In genomic region chr17:1590747-1591473, GRCh38 we compare ENCODE assay signal across 8 cellular contexts. TPM values are rescaled to one million over a fixed set of nuclear protein-coding genes. Genes with fewer than 3 reads are reported as not detected.
DNase-seq lines count a peak whose midpoint lies in the region; TF ChIP-seq lines count a peak whose summit lies in the region.
"Had no signal": no experiment of that assay in that cellular context is flagged by ENCODE, and none has a peak within 500 bp of the region (broad histone marks: within the 10 kb centered on the region; RNA-seq: fewer than 3 reads in every experiment).

No MANE protein-coding gene starts in this region.

- H3K4me1 ChIP-seq in HUES64 (ENCODE audit: insufficient read depth, low read length) (peaks cover 12% of the 10 kb centered on the region; the same call in 1 of the 2 replicates), esophagus muscularis mucosa (peaks cover 16 to 21% (median 19%) of the 10 kb centered on the region in 4 donors), spleen (peaks cover 23 to 95% (median 58%) of the 10 kb centered on the region in 6 donors)

- H3K4me3 ChIP-seq in HUES64 (ENCODE audit: low read length), result no peak overlapping the region
- no peak overlapping the region for H3K4me3 ChIP-seq in esophagus muscularis mucosa
- no peak overlapping the region for H3K4me3 ChIP-seq in spleen

- TF ChIP-seq EP300 in esophagus muscularis mucosa (IDR thresholded peaks at IDR 0.05), result no peak

- intact Hi-C loops in esophagus muscularis mucosa (cut with DNase I) (no loop called here), spleen (cut with DNase I; ENCODE audit: low total_unique reads) (no loop called here)

- DNase-seq in esophagus muscularis mucosa (ENCODE audit: extremely low spot score) (no peak), spleen (no peak), NCI-H526 treated with DMSO at 0.1 percent for 48 hours (lab: John Stamatoyannopoulos, UW) (no peak), OCI-M2 (lab: John Stamatoyannopoulos, UW; ENCODE audit: unreplicated experiment) (no peak)
- DNase-seq in stimulated activated naive CD4-positive, alpha-beta T cell (lab: John Stamatoyannopoulos, UW), result no peak
- DNase-seq: activated T-cell treated with anti-CD3 and anti-CD28 coated beads, Interleukin-2, amount 50 U/mL, for 24 hours; NCI-H1436 had no signal

- WGBS in HUES64, result 91% methylated on average over 38 of the region's 38 CpGs
- WGBS in esophagus muscularis mucosa, result 94% methylated on average over 20 of the region's 38 CpGs
- 85 to 90% (median 86%) methylated on average over 15 to 38 of the region's 38 CpGs for WGBS in spleen, 5 donors

- no peak for TF ChIP-seq POLR2A in esophagus muscularis mucosa (IDR thresholded peaks at IDR 0.05; ENCODE audit: low read depth)
- TF ChIP-seq POLR2A in spleen (IDR thresholded peaks at IDR 0.05), result no peak

- TF ChIP-seq CTCF in esophagus muscularis mucosa (IDR thresholded peaks at IDR 0.05) (no peak), spleen (IDR thresholded peaks at IDR 0.05 in 8 of 11, conservative IDR thresholded peaks at IDR 0.05 in 3 of 11) (no peak)

- H3K9ac ChIP-seq in HUES64 (ENCODE audit: low read depth, low read length), result peak overlapping the region; percentile 3; the same call in 1 of the 2 replicates

- H3K27me3 ChIP-seq in HUES64 (ENCODE audit: insufficient read depth, low read length) (no peaks in the 10 kb centered on the region), esophagus muscularis mucosa (no peaks in the 10 kb centered on the region), spleen (replicated peaks in 1 of 7) (no peaks in the 10 kb centered on the region)

- no peaks in the 10 kb centered on the region for H3K9me3 ChIP-seq in HUES64 (ENCODE audit: insufficient read depth, low read depth, low read length)
- H3K9me3 ChIP-seq in esophagus muscularis mucosa, result no peaks in the 10 kb centered on the region
- no peaks in the 10 kb centered on the region for H3K9me3 ChIP-seq in spleen

- H3K36me3 ChIP-seq in HUES64 (ENCODE audit: insufficient read depth, low read length) (no peaks in the 10 kb centered on the region), esophagus muscularis mucosa (peaks cover 0 to 36% (median 4%) of the 10 kb centered on the region in 4 donors), spleen (peaks cover 0 to 74% (median 25%) of the 10 kb centered on the region in 6 donors)

- H3K27ac ChIP-seq in HUES64 (ENCODE audit: low read depth, low read length), result 0 out of 2 replicates have a peak overlapping the region, but pooled peaks have one; percentile 28
- peak overlapping the region in 3 of 4 donors; percentile 66 to 71 (median 68) for H3K27ac ChIP-seq in esophagus muscularis mucosa (replicated peaks in 1 of 4)
- H3K27ac ChIP-seq in spleen, result peak overlapping the region in 6 of 8 donors; percentile 32 to 91 (median 78)

RNA-seq across cellular contexts. Expression of gene PITPNA, which starts 28.3 kb away (rescaled TPM):
- polyA plus RNA-seq in HUES64 (2013, experiment 1 of 2), result 32.8 TPM
- 42.2 TPM for polyA plus RNA-seq in HUES64 (2013, experiment 2 of 2)
- total RNA-seq in esophagus muscularis mucosa (10 to 100 TPM; 36.5 to 54.9 (median 47.8) TPM), spleen (10 to 100 TPM; 47.3 to 88.0 (median 68.9) TPM)
- polyA plus RNA-seq in spleen, result 10 to 100 TPM; 17.0 to 29.6 (median 17.1) TPM

RNA-seq across cellular contexts. Expression of gene SLC43A2, which starts 37.7 kb away (rescaled TPM):
- polyA plus RNA-seq in HUES64 (2013, experiment 1 of 2), result 11.9 TPM
- 10.9 TPM for polyA plus RNA-seq in HUES64 (2013, experiment 2 of 2)
- total RNA-seq in esophagus muscularis mucosa (10 to 100 TPM in 3 of 4 donors, 1 to 10 TPM in 1; 7.1 to 20.0 (median 13.7) TPM), spleen (10 to 100 TPM; 51.1 to 84.6 (median 67.3) TPM)
- polyA plus RNA-seq in spleen, result 10 to 100 TPM; 12.6 to 26.8 (median 14.9) TPM

RNA-seq across cellular contexts. Expression of gene SCARF1, which starts 54.6 kb away (rescaled TPM):
- 0.90 TPM for polyA plus RNA-seq in HUES64 (2013, experiment 1 of 2)
- polyA plus RNA-seq in HUES64 (2013, experiment 2 of 2), result 1.2 TPM
- total RNA-seq in esophagus muscularis mucosa, result 10 to 100 TPM in 3 of 4 donors, 1 to 10 TPM in 1; 6.2 to 19.8 (median 12.8) TPM
- total RNA-seq in spleen, result 100 to 1,000 TPM in 2 of 7 donors, 10 to 100 TPM in 5; 55.5 to 112 (median 66.5) TPM
- polyA plus RNA-seq in spleen, result 10 to 100 TPM in 2 of 3 donors, 1 to 10 TPM in 1; 5.1 to 31.2 (median 13.6) TPM

RNA-seq across cellular contexts. Expression of gene RILP, which starts 58.8 kb away (rescaled TPM):
- 2.8 TPM for polyA plus RNA-seq in HUES64 (2013, experiment 1 of 2)
- 5.1 TPM for polyA plus RNA-seq in HUES64 (2013, experiment 2 of 2)
- total RNA-seq in esophagus muscularis mucosa, result 10 to 100 TPM; 15.8 to 41.5 (median 24.0) TPM
- total RNA-seq in spleen, result 10 to 100 TPM; 15.8 to 43.9 (median 28.9) TPM
- 10 to 100 TPM; 14.7 to 25.6 (median 17.4) TPM for polyA plus RNA-seq in spleen

Comparison
In these comparisons a context has a peak if more than half of its experiments do, and no peak if none do; other contexts are left out.
1. H3K27ac ChIP-seq: peak in every context shown above with its lines; median percentile 78 in spleen; 68 in esophagus muscularis mucosa; 28 in HUES64.